18 cellular contexts compared by ENCODE assay signal in the genomic region with DNA sequence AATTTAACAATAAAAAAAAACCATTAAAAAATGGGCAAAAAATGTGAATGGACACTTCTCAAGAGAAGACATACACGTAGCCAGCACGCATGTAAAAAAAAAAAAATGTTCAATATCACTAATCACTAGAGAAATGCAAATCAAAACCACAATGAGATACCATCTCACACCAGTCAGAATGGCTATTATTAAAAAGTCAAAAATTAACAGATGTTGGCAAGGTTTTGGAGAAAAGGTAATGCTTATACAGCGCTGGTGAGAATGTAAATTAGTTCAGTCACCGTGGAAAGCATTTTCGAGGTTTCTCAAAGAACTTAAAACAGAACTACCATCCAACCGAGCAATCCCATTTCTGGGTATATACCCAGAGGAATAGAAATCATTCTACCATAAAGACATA.
DNase-seq lines count a peak whose midpoint lies in the region; ATAC-seq, FAIRE-seq and TF ChIP-seq lines count a peak whose summit lies in the region.
"Had no signal": no experiment of that assay in that cellular context is flagged by ENCODE, and none has a peak within 500 bp of the region (broad histone marks: within the 10 kb centered on the region; RNA-seq: fewer than 3 reads in every experiment).

No MANE protein-coding gene starts in this region.

- no peaks in the 10 kb centered on the region for H3K36me3 ChIP-seq in heart right ventricle
- H3K36me3 ChIP-seq: sigmoid colon had no signal

- intact Hi-C loops in heart right ventricle (cut with DNase I) = no loop called here

- no peaks in the 10 kb centered on the region for H3K4me1 ChIP-seq in heart right ventricle

- no peaks in the 10 kb centered on the region for H3K27me3 ChIP-seq in heart right ventricle
- H3K27me3 ChIP-seq: sigmoid colon had no signal

- FAIRE-seq in RCC 7860 (lab: Jason Lieb, UNC) = peak; percentile 48
- FAIRE-seq: HepG2 had no signal

- peaks cover 6% of the 10 kb centered on the region for H3K36me3 Mint-ChIP-seq in stimulated activated effector memory CD8-positive, alpha-beta T cell treated with anti-CD3 and anti-CD28 coated beads, Interleukin-12 subunit alpha, Interleukin-12 subunit beta, amount 100 ng/mL, for 72 hours
- H3K36me3 Mint-ChIP-seq: activated naive CD4-positive, alpha-beta T cell treated with anti-CD3 and anti-CD28 coated beads, Interleukin-2, amount 50 U/mL, for 24 hours; type B pancreatic cell had no signal

- H3K4me3 Mint-ChIP-seq in stimulated activated effector memory CD8-positive, alpha-beta T cell treated with anti-CD3 and anti-CD28 coated beads, Interleukin-12 subunit alpha, Interleukin-12 subunit beta, amount 100 ng/mL, for 72 hours = no peak overlapping the region
- H3K4me3 Mint-ChIP-seq: activated naive CD4-positive, alpha-beta T cell treated with anti-CD3 and anti-CD28 coated beads, Interleukin-2, amount 50 U/mL, for 24 hours; type B pancreatic cell had no signal

- no peak for DNase-seq in RCC 7860 (ENCODE audit: low spot score)
- DNase-seq in NCI-H128 (lab: John Stamatoyannopoulos, UW; ENCODE audit: unreplicated experiment) = no peak
- no peak for DNase-seq in heart right ventricle
- no peak for DNase-seq in AG08396 (ENCODE audit: low spot score)
- DNase-seq in stimulated activated effector memory CD8-positive, alpha-beta T cell treated with anti-CD3 and anti-CD28 coated beads, Interleukin-12 subunit alpha, Interleukin-12 subunit beta, amount 100 ng/mL, for 72 hours (ENCODE audit: low spot score in 2 of 2) = no peak
- DNase-seq: activated CD8-positive, alpha-beta memory T cell treated with anti-CD3 and anti-CD28 coated beads, Interleukin-2, amount 50 U/mL, for 4 hours; Calu3; left cardiac atrium; mucosa of descending colon; sigmoid colon; T-helper 2 cell had no signal

- H3K27ac ChIP-seq in heart right ventricle = no peak overlapping the region
- H3K27ac ChIP-seq: sigmoid colon had no signal

- WGBS in heart right ventricle, 2 donors = 95 to 97% methylated on average over 6 of the region's 6 CpGs

- ATAC-seq in GM18861 (IDR thresholded peaks at IDR 0.05; ENCODE audit: unreplicated experiment) = peak; percentile 81
- ATAC-seq in GM21515 (IDR thresholded peaks at IDR 0.05; ENCODE audit: unreplicated experiment) = peak; percentile 46
- ATAC-seq in HG03066 (IDR thresholded peaks at IDR 0.05; ENCODE audit: low read depth, unreplicated experiment) = peak; percentile 41
- no peak for ATAC-seq in heart right ventricle
- ATAC-seq in stimulated activated effector memory CD8-positive, alpha-beta T cell treated with anti-CD3 and anti-CD28 coated beads, Interleukin-12 subunit alpha, Interleukin-12 subunit beta, amount 100 ng/mL, for 72 hours = no peak
- ATAC-seq: HepG2, left cardiac atrium, mucosa of descending colon, Right ventricle myocardium inferior had no signal

- peaks cover 0 to 5% (median 0%) of the 10 kb centered on the region in 11 donors for H3K9me3 ChIP-seq in heart right ventricle
- H3K9me3 ChIP-seq: mucosa of descending colon had no signal

- no peaks in the 10 kb centered on the region for H3K4me1 Mint-ChIP-seq in stimulated activated effector memory CD8-positive, alpha-beta T cell treated with anti-CD3 and anti-CD28 coated beads, Interleukin-12 subunit alpha, Interleukin-12 subunit beta, amount 100 ng/mL, for 72 hours

- no peak overlapping the region for H3K27ac Mint-ChIP-seq in stimulated activated effector memory CD8-positive, alpha-beta T cell treated with anti-CD3 and anti-CD28 coated beads, Interleukin-12 subunit alpha, Interleukin-12 subunit beta, amount 100 ng/mL, for 72 hours
- H3K27ac Mint-ChIP-seq: type B pancreatic cell had no signal

- peaks cover 3% of the 10 kb centered on the region for H3K9me3 Mint-ChIP-seq in stimulated activated effector memory CD8-positive, alpha-beta T cell treated with anti-CD3 and anti-CD28 coated beads, Interleukin-12 subunit alpha, Interleukin-12 subunit beta, amount 100 ng/mL, for 72 hours
- H3K9me3 Mint-ChIP-seq: activated naive CD4-positive, alpha-beta T cell treated with anti-CD3 and anti-CD28 coated beads, Interleukin-2, amount 50 U/mL, for 24 hours had no signal

- H3K4me3 ChIP-seq in heart right ventricle = no peak overlapping the region
- H3K4me3 ChIP-seq: mucosa of descending colon, sigmoid colon had no signal

- no peak for TF ChIP-seq CTCF in heart right ventricle (IDR thresholded peaks at IDR 0.05)

Comparison
In these comparisons a context has a peak if more than half of its experiments do, and no peak if none do; other contexts are left out.
1. ATAC-seq: peak in GM18861 (single experiment), GM21515 (single experiment) and HG03066 (single experiment); none in heart right ventricle (0 of 8) and stimulated activated effector memory CD8-positive, alpha-beta T cell treated with anti-CD3 and anti-CD28 coated beads, Interleukin-12 subunit alpha, Interleukin-12 subunit beta, amount 100 ng/mL, for 72 hours (single experiment).